Comparison of ENCODE assay signal across 11 cellular contexts in the genomic region with DNA sequence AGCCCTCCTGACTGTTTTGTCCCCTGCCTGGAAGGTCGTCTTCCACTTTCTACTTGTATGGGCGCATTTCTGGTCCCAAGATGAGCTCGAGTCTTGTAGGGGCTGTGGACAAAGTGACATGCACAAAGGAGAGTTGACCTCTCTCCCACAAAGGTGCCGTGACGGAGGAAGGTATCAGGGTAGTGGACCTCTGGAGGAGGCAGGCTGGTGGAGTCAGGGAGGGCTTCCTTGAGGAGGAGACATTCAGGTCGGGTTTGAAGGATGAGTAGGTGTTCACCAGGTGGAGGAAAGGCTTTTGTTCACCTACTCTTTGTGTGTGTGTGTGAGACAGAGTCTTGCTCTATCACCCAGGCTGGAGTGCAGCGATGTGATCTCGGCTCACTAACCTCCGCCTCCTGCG. TPM values are rescaled to one million over a fixed set of nuclear protein-coding genes. Genes with fewer than 3 reads are reported as not detected.
DNase-seq lines count a peak whose midpoint lies in the region; ATAC-seq and TF ChIP-seq lines count a peak whose summit lies in the region.
"Had no signal": no experiment of that assay in that cellular context is flagged by ENCODE, and none has a peak within 500 bp of the region (broad histone marks: within the 10 kb centered on the region; RNA-seq: fewer than 3 reads in every experiment).

No MANE protein-coding gene starts in this region.

- POLR2A ChIA-PET in Caco-2 (lab: Charles Lee) = interaction anchor here (1.6 to 2.0 kb wide), 2 partner anchors 23 to 25 kb away, joined by 5 to 6 read pairs; partner anchors contain the start of gene GRWD1

- H3K9me3 ChIP-seq in Caco-2 (no peaks in the 10 kb centered on the region), Loucy (ENCODE audit: insufficient read depth, low read depth, low read length) (no peaks in the 10 kb centered on the region), mammary epithelial cell (replicated peaks; ENCODE audit: insufficient read depth, low read length) (no peaks in the 10 kb centered on the region)

- H3K4me3 ChIP-seq in Caco-2 (ENCODE audit: low read depth, low read length) (no peak overlapping the region), Loucy (ENCODE audit: low read length, poor library complexity, severe bottlenecking) (peak overlapping the region; percentile 90), mammary epithelial cell (replicated peaks in 1 of 3; ENCODE audit: insufficient read depth in 1 of 3, low read depth in 2 of 3, low read length in 3 of 3) (no peak overlapping the region)

- peaks cover 13% of the 10 kb centered on the region for H3K4me1 Mint-ChIP-seq in Caco-2 (ENCODE audit: low read depth, unreplicated experiment)
- H3K4me1 Mint-ChIP-seq in neural crest cell = peaks cover 31% of the 10 kb centered on the region

- peaks cover 11% of the 10 kb centered on the region; the same call in 1 of the 2 replicates for H3K4me1 ChIP-seq in Caco-2
- peaks cover 18% of the 10 kb centered on the region for H3K4me1 ChIP-seq in Loucy (ENCODE audit: insufficient read depth, low read length, poor library complexity, severe bottlenecking)
- peaks cover 39% of the 10 kb centered on the region for H3K4me1 ChIP-seq in mammary epithelial cell (ENCODE audit: insufficient read depth, low read length)

- CTCF ChIA-PET in Caco-2 (lab: Charles Lee) (interaction anchor here (0.6 kb wide), 1 partner anchor 10 kb away, joined by 3 read pairs; no protein-coding TSS in a partner anchor), mammary epithelial cell (lab: Charles Lee; ENCODE audit: low non-redundant PET) (interaction anchor here (0.6 kb wide), 1 partner anchor 19 kb away, joined by 4 read pairs; no protein-coding TSS in a partner anchor)

- ATAC-seq in HG03135 (IDR thresholded peaks at IDR 0.05; ENCODE audit: unreplicated experiment) = no peak
- ATAC-seq: stimulated activated naive B cell treated with anti-CD40 and anti-IgM and Interleukin-4, amounts not matched to agents 10 μg/mL and 1 μg/mL and 100 μg/mL, for 72 hours had no signal

- BruUV-seq in Caco-2 (replicated peaks; lab: Mats Ljungman, UMichigan) (no TSS peak), mammary epithelial cell (replicated peaks; lab: Mats Ljungman, UMichigan) (no TSS peak)

- no peaks in the 10 kb centered on the region for H3K27me3 ChIP-seq in Caco-2 (replicated peaks; ENCODE audit: control insufficient read depth, insufficient read depth, low read length)
- H3K27me3 ChIP-seq in Loucy (ENCODE audit: insufficient read depth, low read length, poor library complexity, severe bottlenecking) = no peaks in the 10 kb centered on the region
- no peaks in the 10 kb centered on the region for H3K27me3 ChIP-seq in mammary epithelial cell (ENCODE audit: insufficient read depth, low read length)

- H3F3A ChIP-seq in Loucy (ENCODE audit: low read depth) = no peaks in the 10 kb centered on the region

- H3K9ac ChIP-seq in Loucy (ENCODE audit: low read depth, low read length, poor library complexity, severe bottlenecking) (peak overlapping the region; percentile 96), mammary epithelial cell (ENCODE audit: insufficient read depth, low read length) (no peak overlapping the region)

- H3K27me3 Mint-ChIP-seq in Caco-2 (ENCODE audit: insufficient read depth, unreplicated experiment) (no peaks in the 10 kb centered on the region), neural crest cell (ENCODE audit: low read depth) (peaks cover 9% of the 10 kb centered on the region)
- H3K27me3 Mint-ChIP-seq: stimulated activated naive B cell treated with anti-CD40 and anti-IgM and Interleukin-4, amounts not matched to agents 10 μg/mL and 1 μg/mL and 100 μg/mL, for 72 hours had no signal

- dilution Hi-C loops in mammary epithelial cell (cut with HindIII; ENCODE audit: low sequenced_read_pairs) = no loop called here

- H3K27ac ChIP-seq in mammary epithelial cell (ENCODE audit: insufficient read depth, low read depth, low read length) = no peak overlapping the region

- peaks cover 33% of the 10 kb centered on the region for H4K20me1 ChIP-seq in Loucy (ENCODE audit: insufficient read depth, low read length, poor library complexity, severe bottlenecking)
- no peaks in the 10 kb centered on the region for H4K20me1 ChIP-seq in mammary epithelial cell (ENCODE audit: insufficient read depth, low read length)

- H2AFZ ChIP-seq in Loucy (ENCODE audit: low read length) (no peak overlapping the region), mammary epithelial cell (ENCODE audit: low read depth, low read length) (no peak overlapping the region)

- intact Hi-C loops in Caco-2 (cut with micrococcal nuclease; ENCODE audit: unreplicated experiment) = no loop called here
- intact Hi-C loops in mammary epithelial cell (cut with micrococcal nuclease) = no loop called here

- H3K36me3 ChIP-seq in Caco-2 (ENCODE audit: control insufficient read depth, insufficient read depth, low read length) = peaks cover 9% of the 10 kb centered on the region
- H3K36me3 ChIP-seq in Loucy (ENCODE audit: insufficient read depth, low read length) = peaks cover 50% of the 10 kb centered on the region; the same call in 1 of the 2 replicates
- H3K36me3 ChIP-seq in mammary epithelial cell (ENCODE audit: insufficient read depth, low read length) = peaks cover 28% of the 10 kb centered on the region

- DNase-seq in Caco-2 = no peak
- DNase-seq in mammary epithelial cell = no peak
- DNase-seq in neural crest cell (ENCODE audit: low read depth, low spot score) = no peak
- DNase-seq in DMS53 treated with DMSO at 0.1 percent for 48 hours (lab: John Stamatoyannopoulos, UW; ENCODE audit: unreplicated experiment) = no peak
- DNase-seq in GM03348 (ENCODE audit: low spot score) = no peak
- DNase-seq: NCI-H1694 treated with DMSO at 0.1 percent for 48 hours; NCI-H748 treated with DMSO at 0.1 percent for 48 hours; stimulated activated naive B cell treated with anti-CD40 and anti-IgM and Interleukin-4, amounts not matched to agents 10 μg/mL and 1 μg/mL and 100 μg/mL, for 72 hours had no signal

- H3K36me3 Mint-ChIP-seq in Caco-2 (ENCODE audit: insufficient read depth, unreplicated experiment) (peaks cover 87% of the 10 kb centered on the region), neural crest cell (ENCODE audit: low read depth) (peaks cover 18% of the 10 kb centered on the region)

- 78% methylated on average over 10 of the region's 10 CpGs for WGBS in mammary epithelial cell (ENCODE audit: low coverage, missing lambda C conversion rate)

- no peak for TF ChIP-seq CTCF in Caco-2 (IDR thresholded peaks at IDR 0.05; ENCODE audit: insufficient read depth in 1 of 2, low read depth in 1 of 2, low read length in 1 of 2, severe bottlenecking in 1 of 2, unreplicated experiment in 1 of 2)
- TF ChIP-seq CTCF in Loucy (conservative IDR thresholded peaks at IDR 0.05; ENCODE audit: low read length) = no peak
- TF ChIP-seq CTCF in mammary epithelial cell (conservative IDR thresholded peaks at IDR 0.05 in 1 of 2, IDR thresholded peaks at IDR 0.05 in 1 of 2; ENCODE audit: extremely low read depth in 1 of 2, insufficient read depth in 1 of 2, low read depth in 1 of 2, low read length in 2 of 2) = no peak
- TF ChIP-seq CTCF in neural crest cell (conservative IDR thresholded peaks at IDR 0.05) = no peak

- peak overlapping the region; percentile 93 for H3K4me3 Mint-ChIP-seq in Caco-2 (ENCODE audit: unreplicated experiment)
- peak overlapping the region; percentile 98 for H3K4me3 Mint-ChIP-seq in neural crest cell

- H3K9me3 Mint-ChIP-seq in Caco-2 (ENCODE audit: unreplicated experiment) (no peaks in the 10 kb centered on the region), neural crest cell (no peaks in the 10 kb centered on the region)
- H3K9me3 Mint-ChIP-seq: stimulated activated naive B cell treated with anti-CD40 and anti-IgM and Interleukin-4, amounts not matched to agents 10 μg/mL and 1 μg/mL and 100 μg/mL, for 72 hours had no signal

- no peaks in the 10 kb centered on the region for H3K9me2 ChIP-seq in Loucy (replicated peaks; ENCODE audit: low read depth, low read length)

- H3K79me2 ChIP-seq in Loucy (ENCODE audit: insufficient read depth, low read length) (peaks cover 41% of the 10 kb centered on the region), mammary epithelial cell (ENCODE audit: insufficient read depth, low read length) (peaks cover 31% of the 10 kb centered on the region)

- H3K4me2 ChIP-seq in Loucy (ENCODE audit: low read depth, low read length, poor library complexity, severe bottlenecking) = peak overlapping the region; percentile 98
- peak overlapping the region; percentile 93 for H3K4me2 ChIP-seq in mammary epithelial cell (ENCODE audit: insufficient read depth, low read depth, low read length)

- H3K27ac Mint-ChIP-seq in Caco-2 (ENCODE audit: unreplicated experiment) = no peak overlapping the region
- peak overlapping the region; percentile 90 for H3K27ac Mint-ChIP-seq in neural crest cell (ENCODE audit: unreplicated experiment)

- in situ Hi-C loops in mammary epithelial cell (cut with MboI; ENCODE audit: low sequenced_read_pairs in 2 of 2) = no loop called here

RNA-seq across cellular contexts. Expression of gene CYTH2, which starts 1.7 kb away (rescaled TPM):
- total RNA-seq in Caco-2 (2022) (74.6 and 81.3 TPM in 2 replicates), mammary epithelial cell (10 to 100 TPM; 36.3 to 72.1 TPM), neural crest cell (172 and 196 TPM in 2 replicates)
- 31.8 TPM for polyA plus RNA-seq in mammary epithelial cell
- polyA minus RNA-seq in mammary epithelial cell = 48.4 TPM

RNA-seq across cellular contexts. Expression of gene KCNJ14, which starts 15.5 kb away (rescaled TPM):
- total RNA-seq in Caco-2 (2022) (3.6 and 3.9 TPM in 2 replicates), mammary epithelial cell (1 to 10 TPM in 1 of 2 donors, under 1 TPM in 1; 0.50 to 2.0 TPM), neural crest cell (1.5 and 2.0 TPM in 2 replicates)
- polyA plus RNA-seq in mammary epithelial cell = 0.45 TPM
- 2.7 TPM for polyA minus RNA-seq in mammary epithelial cell

RNA-seq across cellular contexts. Expression of gene GRWD1, which starts 25.1 kb away (rescaled TPM):
- 77.3 and 77.4 TPM in 2 replicates for total RNA-seq in Caco-2 (2022)
- 10 to 100 TPM; 35.3 to 45.9 TPM for total RNA-seq in mammary epithelial cell
- 32.1 TPM for polyA plus RNA-seq in mammary epithelial cell
- 15.8 TPM for polyA minus RNA-seq in mammary epithelial cell
- 52.1 and 56.1 TPM in 2 replicates for total RNA-seq in neural crest cell

RNA-seq across cellular contexts. Expression of gene LMTK3, which starts 40.8 kb away (rescaled TPM):
- 22.4 and 22.6 TPM in 2 replicates for total RNA-seq in Caco-2 (2022)
- 1 to 10 TPM; 1.5 to 5.8 TPM for total RNA-seq in mammary epithelial cell
- 0.46 TPM for polyA plus RNA-seq in mammary epithelial cell
- 0.31 TPM for polyA minus RNA-seq in mammary epithelial cell
- 3.1 and 3.3 TPM in 2 replicates for total RNA-seq in neural crest cell
- total RNA-seq: SK-MEL-5 had no signal
